Comparison of ENCODE assay signal across 8 cellular contexts in the genomic region with DNA sequence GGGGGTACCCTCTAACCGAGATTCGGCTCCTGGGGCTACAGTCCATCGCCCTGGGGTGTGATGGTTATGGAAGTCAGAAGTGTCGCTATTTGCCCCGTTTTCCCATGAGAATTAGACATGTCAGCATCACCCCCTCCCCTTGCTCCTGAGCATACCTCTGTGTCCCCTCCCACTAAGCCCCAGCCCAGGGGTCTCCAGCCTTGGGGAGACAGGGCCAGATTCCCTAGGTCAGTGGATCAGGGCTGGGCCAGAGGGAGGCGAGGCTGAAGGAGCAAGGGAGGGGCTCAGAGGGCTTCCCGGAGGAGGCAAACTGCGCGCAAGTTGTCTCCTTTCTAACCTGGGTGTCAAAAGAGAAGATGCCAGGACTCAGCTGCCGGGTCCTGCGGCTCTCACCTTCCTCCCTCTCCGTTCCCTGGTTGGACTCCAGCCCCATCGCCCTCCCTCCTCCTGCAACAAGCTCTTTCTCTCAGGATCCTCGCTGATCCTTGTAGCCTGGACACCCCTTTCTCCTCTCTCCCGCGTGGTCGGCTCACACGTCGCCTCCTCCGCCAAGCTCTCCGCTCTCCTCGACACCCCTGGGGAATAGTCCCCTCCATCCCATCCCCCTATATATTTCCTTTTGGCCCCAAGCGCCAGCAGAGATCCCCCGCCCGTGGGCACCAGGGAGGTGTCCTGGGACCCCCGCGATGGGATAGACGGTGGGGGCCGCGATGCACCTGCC. TPM values are rescaled to one million over a fixed set of nuclear protein-coding genes. Genes with fewer than 3 reads are reported as not detected.
DNase-seq lines count a peak whose midpoint lies in the region; ATAC-seq and TF ChIP-seq lines count a peak whose summit lies in the region.

No MANE protein-coding gene starts in this region.

- peaks cover 45% of the 10 kb centered on the region for H3K27me3 Mint-ChIP-seq in activated naive CD4-positive, alpha-beta T cell treated with anti-CD3 and anti-CD28 coated beads, Interleukin-2, amount 50 U/mL, for 24 hours
- peaks cover 51% of the 10 kb centered on the region for H3K27me3 Mint-ChIP-seq in activated T-helper 17 cell treated with anti-CD3 and anti-CD28 coated beads, Interleukin-2, amount 50 U/mL, for 72 hours

- peak; percentile 2 for ATAC-seq in activated T-helper 17 cell treated with anti-CD3 and anti-CD28 coated beads, Interleukin-2, amount 50 U/mL, for 72 hours (replicated peaks)
- ATAC-seq in GM18502 (IDR thresholded peaks at IDR 0.05; ENCODE audit: poor library complexity, unreplicated experiment): no peak

- H3K4me3 ChIP-seq in tibial nerve: peak overlapping the region; percentile 24 to 51 (median 32)

- no peaks in the 10 kb centered on the region for H3K36me3 Mint-ChIP-seq in activated naive CD4-positive, alpha-beta T cell treated with anti-CD3 and anti-CD28 coated beads, Interleukin-2, amount 50 U/mL, for 24 hours
- no peaks in the 10 kb centered on the region for H3K36me3 Mint-ChIP-seq in activated T-helper 17 cell treated with anti-CD3 and anti-CD28 coated beads, Interleukin-2, amount 50 U/mL, for 72 hours (ENCODE audit: low read depth)

- TF ChIP-seq POLR2A in tibial nerve (IDR thresholded peaks at IDR 0.05): no peak

- no peak overlapping the region for H3K27ac Mint-ChIP-seq in activated naive CD4-positive, alpha-beta T cell treated with anti-CD3 and anti-CD28 coated beads, Interleukin-2, amount 50 U/mL, for 24 hours
- H3K27ac Mint-ChIP-seq in activated T-helper 17 cell treated with anti-CD3 and anti-CD28 coated beads, Interleukin-2, amount 50 U/mL, for 72 hours: no peak overlapping the region

- no peaks in the 10 kb centered on the region for H3K36me3 ChIP-seq in tibial nerve

- DNase-seq in activated naive CD4-positive, alpha-beta T cell (lab: John Stamatoyannopoulos, UW): no peak
- peak; percentile 52 for DNase-seq in left kidney (ENCODE audit: low read depth, low spot score)
- DNase-seq in tibial nerve (ENCODE audit: low spot score in 2 of 2): no peak
- DNase-seq in RPMI8226: no peak
- DNase-seq in inferior parietal cortex (ENCODE audit: extremely low spot score): no peak

- H3K4me3 Mint-ChIP-seq in activated naive CD4-positive, alpha-beta T cell treated with anti-CD3 and anti-CD28 coated beads, Interleukin-2, amount 50 U/mL, for 24 hours: peak overlapping the region; percentile 79
- peak overlapping the region; percentile 61 for H3K4me3 Mint-ChIP-seq in activated T-helper 17 cell treated with anti-CD3 and anti-CD28 coated beads, Interleukin-2, amount 50 U/mL, for 72 hours

- no peaks in the 10 kb centered on the region for H3K9me3 Mint-ChIP-seq in activated naive CD4-positive, alpha-beta T cell treated with anti-CD3 and anti-CD28 coated beads, Interleukin-2, amount 50 U/mL, for 24 hours
- H3K9me3 Mint-ChIP-seq in activated T-helper 17 cell treated with anti-CD3 and anti-CD28 coated beads, Interleukin-2, amount 50 U/mL, for 72 hours: no peaks in the 10 kb centered on the region

- no peak for TF ChIP-seq EP300 in tibial nerve (IDR thresholded peaks at IDR 0.05)

- WGBS in tibial nerve, 2 donors: 1 to 3% methylated on average over 23 to 28 of the region's 30 CpGs

- peaks cover 2 to 48% (median 32%) of the 10 kb centered on the region in 4 donors for H3K4me1 ChIP-seq in tibial nerve

- H3K27ac ChIP-seq in tibial nerve: no peak overlapping the region

- H3K9me3 ChIP-seq in tibial nerve: no peaks in the 10 kb centered on the region

- TF ChIP-seq CTCF in tibial nerve (IDR thresholded peaks at IDR 0.05): no peak

- H3K27me3 ChIP-seq in tibial nerve: peaks cover 7 to 98% of the 10 kb centered on the region in 2 donors

- H3K4me1 Mint-ChIP-seq in activated naive CD4-positive, alpha-beta T cell treated with anti-CD3 and anti-CD28 coated beads, Interleukin-2, amount 50 U/mL, for 24 hours: peaks cover 23% of the 10 kb centered on the region
- peaks cover 5% of the 10 kb centered on the region for H3K4me1 Mint-ChIP-seq in activated T-helper 17 cell treated with anti-CD3 and anti-CD28 coated beads, Interleukin-2, amount 50 U/mL, for 72 hours

RNA-seq across cellular contexts. Expression of gene TMEM59L, which starts 0.5 kb away (rescaled TPM):
- total RNA-seq in activated T-helper 17 cell treated with anti-CD3 and anti-CD28 coated beads, Interleukin-2, amount 50 U/mL, for 72 hours: under 1 TPM in 1 of 2 donors, not detected in 1; 0.48 TPM
- total RNA-seq in tibial nerve: 10 to 100 TPM in 1 of 4 donors, 1 to 10 TPM in 2, not detected in 1; 3.1 to 12.6 (median 4.2) TPM

RNA-seq across cellular contexts. Expression of gene CRLF1, which starts 5.6 kb away (rescaled TPM):
- not detected for total RNA-seq in activated T-helper 17 cell treated with anti-CD3 and anti-CD28 coated beads, Interleukin-2, amount 50 U/mL, for 72 hours
- 100 to 1,000 TPM in 1 of 4 donors, 10 to 100 TPM in 3; 27.4 to 115 (median 43.6) TPM for total RNA-seq in tibial nerve

RNA-seq across cellular contexts. Expression of gene REX1BD, which starts 23.6 kb away (rescaled TPM):
- total RNA-seq in activated T-helper 17 cell treated with anti-CD3 and anti-CD28 coated beads, Interleukin-2, amount 50 U/mL, for 72 hours: 10 to 100 TPM; 36.3 to 46.6 TPM
- total RNA-seq in tibial nerve: 100 to 1,000 TPM; 186 to 226 (median 210) TPM

RNA-seq across cellular contexts. Expression of gene KLHL26, which starts 24.6 kb away (rescaled TPM):
- 10 to 100 TPM; 10.6 to 11.4 TPM for total RNA-seq in activated T-helper 17 cell treated with anti-CD3 and anti-CD28 coated beads, Interleukin-2, amount 50 U/mL, for 72 hours
- 10 to 100 TPM; 12.9 to 38.4 (median 15.1) TPM for total RNA-seq in tibial nerve

RNA-seq across cellular contexts. Expression of gene UBA52, which starts 40.6 kb away (rescaled TPM):
- total RNA-seq in activated T-helper 17 cell treated with anti-CD3 and anti-CD28 coated beads, Interleukin-2, amount 50 U/mL, for 72 hours: 1,000 to 10,000 TPM; 1,569 to 1,681 TPM
- 100 to 1,000 TPM; 504 to 826 (median 521) TPM for total RNA-seq in tibial nerve

Comparison
In these comparisons a context has a peak if more than half of its experiments do, and no peak if none do; other contexts are left out.
1. RNA of gene CRLF1, which starts 5.6 kb away (total RNA-seq): 27.4 to 115 TPM in tibial nerve; not detected in activated T-helper 17 cell treated with anti-CD3 and anti-CD28 coated beads, Interleukin-2, amount 50 U/mL, for 72 hours; every median in the first group is over 10 times any median in the second.